In genomic region chr2:109217362-109218086, GRCh38 we compare ENCODE assay signal across 11 cellular contexts.
DNase-seq lines count a peak whose midpoint lies in the region; ATAC-seq, FAIRE-seq and TF ChIP-seq lines count a peak whose summit lies in the region.
"Had no signal": no experiment of that assay in that cellular context is flagged by ENCODE, and none has a peak within 500 bp of the region (broad histone marks: within the 10 kb centered on the region; RNA-seq: fewer than 3 reads in every experiment).

No MANE protein-coding gene starts in this region.

- intact Hi-C loops in endothelial cell of umbilical vein (cut with micrococcal nuclease), result no loop called here

- POLR2A ChIA-PET in SK-N-SH (lab: Yijun Ruan, JAX), result no interaction called here
- POLR2A ChIA-PET in endothelial cell of umbilical vein (lab: Charles Lee), result no interaction called here

- H4K20me1 ChIP-seq in SK-N-SH (ENCODE audit: insufficient read depth) (peaks cover 35% of the 10 kb centered on the region), endothelial cell of umbilical vein (replicated peaks; ENCODE audit: control insufficient read depth, extremely low read depth, insufficient read depth, low read length) (no peaks in the 10 kb centered on the region)

- H3K27ac ChIP-seq in SK-N-SH (ENCODE audit: low read depth in 2 of 2, low read length in 1 of 2) (no peak overlapping the region), endothelial cell of umbilical vein (ENCODE audit: insufficient read depth, low read depth, low read length) (no peak overlapping the region)
- H3K27ac ChIP-seq: C4-2B, parathyroid adenoma had no signal

- no peaks in the 10 kb centered on the region for H3K27me3 ChIP-seq in SK-N-SH (ENCODE audit: insufficient read depth)
- H3K27me3 ChIP-seq in endothelial cell of umbilical vein (ENCODE audit: control insufficient read depth in 2 of 2, insufficient read depth in 2 of 2, low read length in 2 of 2), result no peaks in the 10 kb centered on the region
- H3K27me3 ChIP-seq: gastrocnemius medialis had no signal

- FAIRE-seq in endothelial cell of umbilical vein (lab: Jason Lieb, UNC), result no peak

- WGBS in SK-N-SH (ENCODE audit: low lambda C conversion rate), result 76% methylated on average over 7 of the region's 12 CpGs

- H3K4me3 ChIP-seq in SK-N-SH (ENCODE audit: low read depth in 2 of 2, low read length in 1 of 2), result no peak overlapping the region
- no peak overlapping the region for H3K4me3 ChIP-seq in endothelial cell of umbilical vein (replicated peaks in 1 of 3; ENCODE audit: insufficient read depth in 1 of 3, low read depth in 1 of 3, low read length in 3 of 3)
- H3K4me3 ChIP-seq in skeletal muscle cell (ENCODE audit: low read depth, low read length), result no peak overlapping the region
- H3K4me3 ChIP-seq: gastrocnemius medialis had no signal

- dilution Hi-C loops in endothelial cell of umbilical vein (cut with MboI; ENCODE audit: extremely low pct_ligation_motif_present, low sequenced_read_pairs), result no loop called here

- no peaks in the 10 kb centered on the region for H3K36me3 ChIP-seq in SK-N-SH (replicated peaks in 1 of 2; ENCODE audit: control insufficient read depth in 1 of 2, insufficient read depth in 2 of 2, low read length in 1 of 2)
- no peaks in the 10 kb centered on the region for H3K36me3 ChIP-seq in endothelial cell of umbilical vein (ENCODE audit: control insufficient read depth in 2 of 2, extremely low read depth in 1 of 2, insufficient read depth in 2 of 2, low read length in 2 of 2)
- H3K36me3 ChIP-seq: gastrocnemius medialis had no signal

- H3K4me1 ChIP-seq in SK-N-SH (ENCODE audit: control insufficient read depth in 1 of 2, insufficient read depth in 2 of 2, low read depth in 1 of 2, low read length in 1 of 2) (peaks cover 3 to 4% of the 10 kb centered on the region in 2 experiments; a peak in 2 of 4 replicates), endothelial cell of umbilical vein (ENCODE audit: control insufficient read depth, extremely low read depth, insufficient read depth, low read length) (peaks cover 8% of the 10 kb centered on the region)

- DNase-seq in SK-N-SH (no peak), M059J (ENCODE audit: low read depth) (peak; percentile 73), endothelial cell of umbilical vein (ENCODE audit: low read depth, low spot score) (peak; percentile 32), skeletal muscle cell (ENCODE audit: low read depth) (peak; percentile 36), activated gamma-delta T cell (lab: John Stamatoyannopoulos, UW) (no peak)
- DNase-seq: gastrocnemius medialis had no signal

- no peaks in the 10 kb centered on the region for H3F3A ChIP-seq in SK-N-SH (replicated peaks; ENCODE audit: insufficient read depth)

- CTCF ChIA-PET in SK-N-SH (lab: Yijun Ruan, JAX) (interaction anchor here (1.2 kb wide), 1 partner anchor 9 kb away, joined by 4 read pairs; no protein-coding TSS in a partner anchor), endothelial cell of umbilical vein (lab: Charles Lee) (interaction anchor here (0.9 to 1.1 kb wide), 2 partner anchors 11 to 26 kb away, joined by 3 read pairs; no protein-coding TSS in a partner anchor)

- no peak for TF ChIP-seq RAD21 in SK-N-SH (IDR thresholded peaks at IDR 0.05; ENCODE audit: low read length)

- no peak overlapping the region for H2AFZ ChIP-seq in SK-N-SH (ENCODE audit: low read depth)
- no peak overlapping the region for H2AFZ ChIP-seq in endothelial cell of umbilical vein (ENCODE audit: low read depth, low read length)
- H2AFZ ChIP-seq: parathyroid adenoma had no signal

- no peak overlapping the region for H3K4me2 ChIP-seq in SK-N-SH
- H3K4me2 ChIP-seq in endothelial cell of umbilical vein (ENCODE audit: insufficient read depth, low read length), result no peak overlapping the region

- TF ChIP-seq CTCF in SK-N-SH (IDR thresholded peaks at IDR 0.05), result no peak
- TF ChIP-seq CTCF in endothelial cell of umbilical vein (IDR thresholded peaks at IDR 0.05; ENCODE audit: extremely low read depth in 1 of 2, insufficient read depth in 1 of 2, low read depth in 1 of 2, low read length in 2 of 2), result no peak

- no peak for TF ChIP-seq EP300 in SK-N-SH (IDR thresholded peaks at IDR 0.05; ENCODE audit: borderline replicate concordance in 1 of 2, low read depth in 1 of 2, low read length in 1 of 2)

- H3K9me1 ChIP-seq in endothelial cell of umbilical vein (replicated peaks; ENCODE audit: control insufficient read depth, extremely low read depth, insufficient read depth, low read length), result no peaks in the 10 kb centered on the region

- H3K79me2 ChIP-seq in SK-N-SH (ENCODE audit: insufficient read depth) (peaks cover 16% of the 10 kb centered on the region; the same call in 1 of the 2 replicates), endothelial cell of umbilical vein (ENCODE audit: control insufficient read depth, insufficient read depth, low read length) (peaks cover 3% of the 10 kb centered on the region)
- H3K79me2 ChIP-seq: parathyroid adenoma had no signal

- H3K9me3 ChIP-seq in SK-N-SH, result no peaks in the 10 kb centered on the region
- no peaks in the 10 kb centered on the region for H3K9me3 ChIP-seq in endothelial cell of umbilical vein (replicated peaks; ENCODE audit: control insufficient read depth, insufficient read depth, low read length)
- H3K9me3 ChIP-seq: gastrocnemius medialis had no signal

- no peak for TF ChIP-seq POLR2A in endothelial cell of umbilical vein (IDR thresholded peaks at IDR 0.05; ENCODE audit: low read depth, low read length)

- BruUV-seq in endothelial cell of umbilical vein (replicated peaks; lab: Mats Ljungman, UMichigan), result no TSS peak

- ATAC-seq in SK-N-SH treated with all-trans-retinoic acid at 6 μM for 48 hours (no peak), HG03354 (IDR thresholded peaks at IDR 0.05; ENCODE audit: poor library complexity, severe bottlenecking, unreplicated experiment) (no peak), HG03442 (IDR thresholded peaks at IDR 0.05; ENCODE audit: unreplicated experiment) (no peak)

- H3K9ac ChIP-seq in SK-N-SH (no peak overlapping the region), endothelial cell of umbilical vein (replicated peaks; ENCODE audit: extremely low read depth, insufficient read depth, low read length) (no peak overlapping the region)
- H3K9ac ChIP-seq: parathyroid adenoma had no signal

- H3K9me2 ChIP-seq in SK-N-SH, result no peaks in the 10 kb centered on the region

TF ChIP-seq in SK-N-SH, 30 proteins besides CTCF, POLR2A, EP300 and RAD21:
- TF ChIP-seq TCF12 (IDR thresholded peaks at IDR 0.05) (peak; percentile 64), YY1 (IDR thresholded peaks at IDR 0.05; ENCODE audit: low read depth) (no peak)

TF ChIP-seq in SK-N-SH treated with all-trans-retinoic acid at 6 μM for 48 hours, 23 proteins besides CTCF, POLR2A, EP300 and RAD21:
- TF ChIP-seq ARNTL (CRISPR knock-in tag; IDR thresholded peaks at IDR 0.05; ENCODE audit: borderline replicate concordance, low read depth) (no peak), ZNF70 (CRISPR knock-in tag; IDR thresholded peaks at IDR 0.05) (no peak), ESRRG (CRISPR knock-in tag; IDR thresholded peaks at IDR 0.05) (no peak)

TF ChIP-seq in endothelial cell of umbilical vein, 7 proteins besides CTCF, POLR2A, EP300 and RAD21:
- TF ChIP-seq JUN (IDR thresholded peaks at IDR 0.05; ENCODE audit: borderline replicate concordance, insufficient read depth, insufficient read length, low read depth) (no peak), GATA2 (IDR thresholded peaks at IDR 0.05; ENCODE audit: insufficient read depth, insufficient read length, low read depth, low read length) (no peak), POLR2AphosphoS5 (IDR thresholded peaks at IDR 0.05; ENCODE audit: insufficient read depth, low read depth, low read length) (no peak), EZH2 (IDR thresholded peaks at IDR 0.05; ENCODE audit: borderline replicate concordance, low read depth, low read length, severe bottlenecking) (no peak), MYC (IDR thresholded peaks at IDR 0.05; ENCODE audit: low read depth, low read length) (no peak), MAX (IDR thresholded peaks at IDR 0.05; ENCODE audit: insufficient read depth, insufficient read length) (no peak), FOS (IDR thresholded peaks at IDR 0.05; ENCODE audit: borderline replicate concordance, insufficient read depth, low read length) (no peak)
TF ChIP-seq in endothelial cell of umbilical vein: peak in this region for 0.

Comparison
In these comparisons a context has a peak if more than half of its experiments do, and no peak if none do; other contexts are left out.
1. DNase-seq: peak in M059J (single experiment), endothelial cell of umbilical vein (single experiment) and skeletal muscle cell (single experiment); none in SK-N-SH (single experiment) and activated gamma-delta T cell (single experiment).